In genomic region chr1:189315035-189315927, GRCh38 we compare ENCODE assay signal across 16 cellular contexts.
"Had no signal": no experiment of that assay in that cellular context is flagged by ENCODE, and none has a peak within 500 bp of the region (broad histone marks: within the 10 kb centered on the region; RNA-seq: fewer than 3 reads in every experiment).

No MANE protein-coding gene starts in this region.

- H3K36me3 ChIP-seq: esophagus squamous epithelium, left lung, lower lobe of right lung, neutrophil, sigmoid colon had no signal

- H3K27me3 ChIP-seq: esophagus squamous epithelium, foreskin keratinocyte, left lung, neutrophil, sigmoid colon had no signal

- H3K4me1 Mint-ChIP-seq: central memory CD8-positive, alpha-beta T cell; memory B cell; mesothelial cell of epicardium; natural killer cell had no signal

- H3K36me3 Mint-ChIP-seq: memory B cell, mesothelial cell of epicardium had no signal

- H3K4me1 ChIP-seq: esophagus squamous epithelium, foreskin keratinocyte, left lung, lower lobe of right lung, psoas muscle, sigmoid colon had no signal

- ATAC-seq: effector memory CD8-positive, alpha-beta T cell; foreskin keratinocyte; left lung; lower lobe of right lung; natural killer cell; psoas muscle had no signal

- H3K4me3 Mint-ChIP-seq: central memory CD8-positive, alpha-beta T cell; effector memory CD8-positive, alpha-beta T cell; memory B cell; mesothelial cell of epicardium; natural killer cell had no signal

- DNase-seq: effector memory CD8-positive, alpha-beta T cell; esophagus squamous epithelium; foreskin keratinocyte; hippocampal formation; left lung; lower lobe of right lung; natural killer cell; psoas muscle; sigmoid colon; stimulated activated naive CD4-positive, alpha-beta T cell; trophoblast cell had no signal

- H3K9me3 ChIP-seq: esophagus squamous epithelium, lower lobe of right lung, neutrophil, psoas muscle had no signal

- H3K27ac Mint-ChIP-seq: effector memory CD8-positive, alpha-beta T cell; memory B cell; mesothelial cell of epicardium; natural killer cell had no signal

- H3K4me3 ChIP-seq: esophagus squamous epithelium, left lung, lower lobe of right lung, psoas muscle, sigmoid colon, skin epidermis had no signal

- H3K27ac ChIP-seq: esophagus squamous epithelium, foreskin keratinocyte, left lung, lower lobe of right lung, neutrophil, psoas muscle, sigmoid colon, skin epidermis had no signal

- H3K27me3 Mint-ChIP-seq: central memory CD8-positive, alpha-beta T cell; effector memory CD8-positive, alpha-beta T cell; memory B cell had no signal
